Comparison of ENCODE assay signal across 8 cellular contexts in the genomic region with DNA sequence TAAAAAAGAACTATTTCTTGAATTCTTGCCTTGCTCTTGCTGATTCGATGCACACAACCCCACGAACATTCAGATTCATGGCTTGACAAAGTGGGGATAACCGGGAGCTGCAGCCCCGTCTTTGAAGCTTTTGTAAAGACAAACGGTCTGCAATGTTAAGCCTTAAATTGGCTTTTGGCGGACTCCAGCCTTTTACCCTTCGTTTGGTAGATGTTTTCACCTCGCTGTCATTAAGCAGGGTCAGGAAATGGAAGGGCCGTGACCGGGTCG. TPM values are rescaled to one million over a fixed set of nuclear protein-coding genes. Genes with fewer than 3 reads are reported as not detected.
DNase-seq lines count a peak whose midpoint lies in the region; ATAC-seq and TF ChIP-seq lines count a peak whose summit lies in the region.

No MANE protein-coding gene starts in this region.

- H3K9ac ChIP-seq in Karpas-422 (ENCODE audit: low read length) (peak overlapping the region; percentile 91), mesendoderm (ENCODE audit: low read length) (peak overlapping the region; percentile 86)

- in situ Hi-C loops in G401 (cut with HindIII; ENCODE audit: low sequenced_read_pairs), result no loop called here

- no peaks in the 10 kb centered on the region for H3K27me3 ChIP-seq in Karpas-422 (ENCODE audit: low read length)
- no peaks in the 10 kb centered on the region for H3K27me3 ChIP-seq in breast epithelium
- no peaks in the 10 kb centered on the region for H3K27me3 ChIP-seq in mesendoderm (ENCODE audit: insufficient read depth, low read length, poor library complexity)
- no peaks in the 10 kb centered on the region for H3K27me3 ChIP-seq in vagina

- H2AK5ac ChIP-seq in mesendoderm (ENCODE audit: low read length), result no peak overlapping the region

- H3K56ac ChIP-seq in mesendoderm (ENCODE audit: low read length), result peak overlapping the region; percentile 96

- peak; percentile 67 for DNase-seq in G401 (ENCODE audit: low spot score)
- DNase-seq in Karpas-422, result no peak
- no peak for DNase-seq in breast epithelium (ENCODE audit: low spot score in 2 of 2)
- DNase-seq in mesendoderm, result peak; percentile 26
- no peak for DNase-seq in vagina (ENCODE audit: extremely low spot score in 2 of 2)
- no peak for DNase-seq in germinal center (ENCODE audit: low spot score)
- DNase-seq in SKM-1 treated with dmso at 0.1 percent for 144 hours (lab: John Stamatoyannopoulos, UW; ENCODE audit: unreplicated experiment), result no peak

- no peak for ATAC-seq in GM18873 (IDR thresholded peaks at IDR 0.05; ENCODE audit: low FRiP score, unreplicated experiment)

- no peak overlapping the region for H2BK5ac ChIP-seq in mesendoderm (ENCODE audit: low read length)

- H3K9me3 ChIP-seq in Karpas-422 (ENCODE audit: low read length), result no peaks in the 10 kb centered on the region
- H3K9me3 ChIP-seq in breast epithelium, result no peaks in the 10 kb centered on the region
- H3K9me3 ChIP-seq in vagina, result no peaks in the 10 kb centered on the region

- no peaks in the 10 kb centered on the region for H3K79me1 ChIP-seq in mesendoderm (ENCODE audit: low read length)

- no peak for TF ChIP-seq POLR2A in breast epithelium (IDR thresholded peaks at IDR 0.05)
- no peak for TF ChIP-seq POLR2A in vagina (IDR thresholded peaks at IDR 0.05)

- intact Hi-C loops in breast epithelium (cut with DNase I; ENCODE audit: low total_unique reads) (no loop called here), vagina (cut with DNase I) (loop anchor here (5.0 kb wide), 1 partner anchor 295 kb away; no protein-coding TSS in a partner anchor)

- peak overlapping the region; percentile 93 for H3K4me3 ChIP-seq in Karpas-422 (ENCODE audit: low read length)
- H3K4me3 ChIP-seq in breast epithelium, result peak overlapping the region; percentile 86 to 99 (median 87)
- H3K4me3 ChIP-seq in mesendoderm (ENCODE audit: low read length), result peak overlapping the region; percentile 86
- H3K4me3 ChIP-seq in vagina, result peak overlapping the region; percentile 78 to 80

- no peak overlapping the region for H3K18ac ChIP-seq in mesendoderm (ENCODE audit: low read length)

- no CpG with 5 or more reads among the region's 11 CpGs for WGBS in mesendoderm (ENCODE audit: extremely low coverage, insufficient coverage, low lambda C conversion rate)

- H4K5ac ChIP-seq in mesendoderm (ENCODE audit: low read length), result no peak overlapping the region

- H3K9me2 ChIP-seq in Karpas-422 (replicated peaks; ENCODE audit: insufficient read depth, low read length), result no peaks in the 10 kb centered on the region

- no peaks in the 10 kb centered on the region for H4K20me1 ChIP-seq in Karpas-422 (ENCODE audit: insufficient read depth, low read depth, low read length)

- peak overlapping the region; percentile 87 for H3K27ac ChIP-seq in Karpas-422 (ENCODE audit: low read length)
- H3K27ac ChIP-seq in breast epithelium, result peak overlapping the region; percentile 84 to 91
- H3K27ac ChIP-seq in mesendoderm (ENCODE audit: low read depth, low read length), result no peak overlapping the region
- peak overlapping the region; percentile 82 for H3K27ac ChIP-seq in vagina

- H2BK120ac ChIP-seq in mesendoderm (ENCODE audit: low read depth, low read length), result no peak overlapping the region

- TF ChIP-seq CTCF in breast epithelium (IDR thresholded peaks at IDR 0.05) (no peak), vagina (IDR thresholded peaks at IDR 0.05) (no peak)

- H2BK15ac ChIP-seq in mesendoderm (replicated peaks; ENCODE audit: low read depth), result no peak overlapping the region

- peak overlapping the region; percentile 79 for H2AFZ ChIP-seq in Karpas-422 (ENCODE audit: low read length)

- no peak overlapping the region for H3K4ac ChIP-seq in mesendoderm (ENCODE audit: low read depth, low read length)

- peak overlapping the region; percentile 65 for H4K8ac ChIP-seq in mesendoderm (ENCODE audit: low read depth, low read length)

- H3K36me3 ChIP-seq in Karpas-422 (ENCODE audit: insufficient read depth, low read length) (no peaks in the 10 kb centered on the region), breast epithelium (no peaks in the 10 kb centered on the region), mesendoderm (ENCODE audit: control insufficient read depth, insufficient read depth, low read length) (no peaks in the 10 kb centered on the region), vagina (peaks cover 0 to 4% of the 10 kb centered on the region in 2 donors)

- peaks cover 45% of the 10 kb centered on the region for H3K79me2 ChIP-seq in Karpas-422 (ENCODE audit: low read length)
- H3K79me2 ChIP-seq in mesendoderm (ENCODE audit: control insufficient read depth, insufficient read depth, low read length), result no peaks in the 10 kb centered on the region

- H3K4me2 ChIP-seq in Karpas-422 (ENCODE audit: low read depth, low read length, poor library complexity, severe bottlenecking), result peak overlapping the region; percentile 97
- H3K4me2 ChIP-seq in mesendoderm (ENCODE audit: low read length), result peak overlapping the region; percentile 84

- peaks cover 60% of the 10 kb centered on the region for H3K4me1 ChIP-seq in Karpas-422 (ENCODE audit: low read length)
- no peaks in the 10 kb centered on the region for H3K4me1 ChIP-seq in breast epithelium
- H3K4me1 ChIP-seq in mesendoderm (ENCODE audit: control insufficient read depth, low read depth, low read length), result peaks cover 2% of the 10 kb centered on the region
- H3K4me1 ChIP-seq in vagina, result peaks cover 29% of the 10 kb centered on the region

- no peak overlapping the region for H3K23ac ChIP-seq in mesendoderm (ENCODE audit: low read length)

RNA-seq across cellular contexts. Expression of a gene that starts 0.4 kb away (rescaled TPM):
- 32.1 and 46.6 TPM in 2 replicates for total RNA-seq in G401 (2014; rRNA removed; shearing (Covaris generic))
- total RNA-seq in Karpas-422 (2014; rRNA removed; shearing (Covaris generic); ENCODE audit: low replicate concordance), result 32.0 and 32.1 TPM in 2 replicates
- total RNA-seq in breast epithelium (10 to 100 TPM; 13.8 to 15.1 (median 14.0) TPM), vagina (13.5 TPM)
- 8.3 TPM for polyA plus RNA-seq in mesendoderm (2013, experiment 1 of 2)
- polyA plus RNA-seq in mesendoderm (2013, experiment 2 of 2), result 8.6 TPM

RNA-seq across cellular contexts. Expression of a gene that starts 21.2 kb away (rescaled TPM):
- 18.5 and 19.9 TPM in 2 replicates for total RNA-seq in G401 (2014; rRNA removed; shearing (Covaris generic))
- total RNA-seq in Karpas-422 (2014; rRNA removed; shearing (Covaris generic); ENCODE audit: low replicate concordance), result 13.3 and 19.7 TPM in 2 replicates
- total RNA-seq in breast epithelium, result 10 to 100 TPM in 1 of 3 donors, 1 to 10 TPM in 2; 3.8 to 24.3 (median 4.6) TPM
- polyA plus RNA-seq in mesendoderm (2013, experiment 1 of 2), result 3.1 TPM
- 2.7 TPM for polyA plus RNA-seq in mesendoderm (2013, experiment 2 of 2)
- total RNA-seq in vagina, result 11.3 TPM

Comparison
In these comparisons a context has a peak if more than half of its experiments do, and no peak if none do; other contexts are left out.
1. DNase-seq: peak in G401 (single experiment) and mesendoderm (single experiment); none in Karpas-422 (single experiment), breast epithelium (0 of 2), vagina (0 of 2), germinal center (single experiment) and SKM-1 treated with dmso at 0.1 percent for 144 hours (single experiment).
2. Peak in every context shown above with its lines, with median percentiles within 50 percentile points of each other: H3K4me3 ChIP-seq.